8 cellular contexts compared by ENCODE assay signal in genomic region chr11:75562836-75563484, GRCh38. TPM values are rescaled to one million over a fixed set of nuclear protein-coding genes. Genes with fewer than 3 reads are reported as not detected.
DNase-seq lines count a peak whose midpoint lies in the region; ATAC-seq and TF ChIP-seq lines count a peak whose summit lies in the region.

No MANE protein-coding gene starts in this region.

- peak overlapping the region; percentile 86 for H3K4me2 ChIP-seq in PC-3 (ENCODE audit: low read length)

- TF ChIP-seq CTCF in GM12875 (IDR thresholded peaks at IDR 0.05; ENCODE audit: borderline replicate concordance, insufficient read depth, low read depth, low read length) (no peak), PC-3 (conservative IDR thresholded peaks at IDR 0.05; ENCODE audit: low read depth, low read length) (no peak), coronary artery (IDR thresholded peaks at IDR 0.05) (no peak), uterus (IDR thresholded peaks at IDR 0.05) (no peak)

- DNase-seq in PC-3 (peak; percentile 49), coronary artery (ENCODE audit: low spot score) (no peak), lung microvascular endothelial cell (ENCODE audit: low read depth in 2 of 2) (peak; percentile 33 to 74), uterus (peak in 1 of 2 donors; percentile 52)
- DNase-seq in effector CD4-positive, alpha-beta T cell: no peak

- intact Hi-C loops in PC-3 (cut with micrococcal nuclease): no loop called here
- intact Hi-C loops in uterus (cut with DNase I; ENCODE audit: low total_unique reads): no loop called here

- BruUV-seq in PC-3 (replicated peaks; lab: Mats Ljungman, UMichigan): TSS peak; percentile 81

- H3K79me2 ChIP-seq in PC-3 (ENCODE audit: low read length): peaks cover 53% of the 10 kb centered on the region

- H3K9me3 ChIP-seq in PC-3 (ENCODE audit: low read length) (no peaks in the 10 kb centered on the region), uterus (no peaks in the 10 kb centered on the region)

- ATAC-seq in PC-3: peak; percentile 32
- ATAC-seq in HG02938 (IDR thresholded peaks at IDR 0.05; ENCODE audit: unreplicated experiment): no peak
- no peak for ATAC-seq in HG03342 (IDR thresholded peaks at IDR 0.05; ENCODE audit: unreplicated experiment)

- no peak for TF ChIP-seq POLR2A in uterus (IDR thresholded peaks at IDR 0.05)

- H3K27me3 ChIP-seq in PC-3 (ENCODE audit: low read length): no peaks in the 10 kb centered on the region
- H3K27me3 ChIP-seq in uterus: no peaks in the 10 kb centered on the region

- peak overlapping the region; percentile 84 for H3K9ac ChIP-seq in PC-3 (ENCODE audit: low read length)

- CTCF ChIA-PET in PC-3 (lab: Charles Lee): interaction anchor here (0.6 kb wide), 1 partner anchor 285 kb away, joined by 3 read pairs; no protein-coding TSS in a partner anchor

- H3K4me1 ChIP-seq in PC-3 (ENCODE audit: insufficient read depth, low read length) (peaks cover 31% of the 10 kb centered on the region), uterus (peaks cover 12 to 23% of the 10 kb centered on the region in 2 donors)

- no peaks in the 10 kb centered on the region for H4K20me1 ChIP-seq in PC-3 (ENCODE audit: low read length)

- H3F3A ChIP-seq in PC-3 (ENCODE audit: low read length, unreplicated experiment): no peaks in the 10 kb centered on the region

- H3K4me3 ChIP-seq in GM12875 (ENCODE audit: low read depth, low read length): peak overlapping the region; percentile 54
- H3K4me3 ChIP-seq in PC-3 (ENCODE audit: low read length): peak overlapping the region; percentile 80
- peak overlapping the region; percentile 88 for H3K4me3 ChIP-seq in coronary artery
- H3K4me3 ChIP-seq in uterus: peak overlapping the region; percentile 79 to 100

- POLR2A ChIA-PET in PC-3 (lab: Charles Lee; ENCODE audit: unreplicated experiment): interaction anchor here (0.6 to 0.7 kb wide), 4 partner anchors 12 to 1491 kb away, joined by 3 to 11 read pairs (median 4); no protein-coding TSS in a partner anchor

- H3K36me3 ChIP-seq in PC-3 (ENCODE audit: low read depth, low read length): peaks cover 11% of the 10 kb centered on the region; the same call in 1 of the 2 replicates
- H3K36me3 ChIP-seq in uterus: no peaks in the 10 kb centered on the region

- no peaks in the 10 kb centered on the region for H3K9me2 ChIP-seq in PC-3 (replicated peaks; ENCODE audit: low read length)

- peak overlapping the region; percentile 91 for H2AFZ ChIP-seq in PC-3 (ENCODE audit: low read length)

- H3K27ac ChIP-seq in PC-3 (ENCODE audit: low read length): peak overlapping the region; percentile 43
- H3K27ac ChIP-seq in coronary artery: peak overlapping the region; percentile 95 to 99
- H3K27ac ChIP-seq in uterus: peak overlapping the region; percentile 99 to 100

RNA-seq across cellular contexts. Expression of gene SERPINH1, which starts 0.9 kb away (rescaled TPM):
- total RNA-seq in PC-3 (2014; rRNA removed) (117 and 121 TPM in 2 replicates), lung microvascular endothelial cell (211 and 279 TPM in 2 replicates), uterus (100 to 1,000 TPM; 134 to 847 (median 280) TPM)

RNA-seq across cellular contexts. Expression of gene GDPD5, which starts 37.2 kb away (rescaled TPM):
- total RNA-seq in PC-3 (2014; rRNA removed) (21.4 and 31.1 TPM in 2 replicates), lung microvascular endothelial cell (14.2 and 15.9 TPM in 2 replicates), uterus (10 to 100 TPM in 3 of 4 donors, 1 to 10 TPM in 1; 9.6 to 52.9 (median 28.2) TPM)

Comparison
In these comparisons a context has a peak if more than half of its experiments do, and no peak if none do; other contexts are left out.
1. DNase-seq: peak in PC-3 (single experiment) and lung microvascular endothelial cell (2 of 2); none in coronary artery (single experiment) and effector CD4-positive, alpha-beta T cell (single experiment).
2. H3K27ac ChIP-seq: peak in every context shown above with its lines; median percentile 100 in uterus; 97 in coronary artery; 43 in PC-3.
3. Peak in every context shown above with its lines, with median percentiles within 50 percentile points of each other: H3K4me3 ChIP-seq.